7 cellular contexts compared by ENCODE assay signal in genomic region chr19:45676851-45677263, GRCh38. TPM values are rescaled to one million over a fixed set of nuclear protein-coding genes. Genes with fewer than 3 reads are reported as not detected.
A peak's percentile ranks its signal among the peaks of the same experiment; 100 is the strongest.
DNase-seq lines count a peak whose midpoint lies in the region; ATAC-seq and TF ChIP-seq lines count a peak whose summit lies in the region.

No MANE protein-coding gene starts in this region.

- no peaks in the 10 kb centered on the region for H3K9me3 ChIP-seq in HEK293 (ENCODE audit: control insufficient read depth, insufficient read depth, low read depth, low read length)

- H3K36me3 ChIP-seq in HEK293 (ENCODE audit: control insufficient read depth in 2 of 2, insufficient read depth in 1 of 2, low read length in 2 of 2) (no peaks in the 10 kb centered on the region; a peak in 1 of 3 replicates), rectal smooth muscle tissue (ENCODE audit: control insufficient read depth, insufficient read depth, low read length) (no peaks in the 10 kb centered on the region)

- H3K27me3 ChIP-seq in rectal smooth muscle tissue (ENCODE audit: control insufficient read depth, insufficient read depth, low read length): peaks cover 15% of the 10 kb centered on the region

- POLR2A ChIA-PET in HEK293 (lab: Yijun Ruan, JAX): interaction anchor here (0.5 to 2.2 kb wide), 11 partner anchors 8 to 187 kb away, joined by 3 to 24 read pairs (median 4); partner anchors contain the start of genes QPCTL, SIX5 and SNRPD2

- DNase-seq in activated CD4-positive, alpha-beta T cell treated with anti-CD3 and anti-CD28 coated beads for 4 hours: peak; percentile 75 to 82
- DNase-seq in putamen (ENCODE audit: low spot score) (no peak), SIG-M5 treated with dmso at 0.1 percent for 504 hours (lab: John Stamatoyannopoulos, UW; ENCODE audit: unreplicated experiment) (no peak), LoVo (ENCODE audit: low spot score) (no peak)

- no peak overlapping the region for H3K9ac ChIP-seq in rectal smooth muscle tissue (ENCODE audit: low read length)

- CTCF ChIA-PET in HEK293 (lab: Yijun Ruan, JAX): interaction anchor here (0.6 to 11.3 kb wide), 9 partner anchors 9 to 203 kb away, joined by 3 to 121 read pairs (median 4); partner anchors contain the start of genes EML2, GIPR, QPCTL and SIX5

- H3K27ac ChIP-seq in HEK293 (ENCODE audit: extremely low read depth, low read depth, low read length) (no peak overlapping the region), rectal smooth muscle tissue (ENCODE audit: low read depth, low read length) (no peak overlapping the region)

- H3K4me3 ChIP-seq in HEK293 (ENCODE audit: low read depth, low read length) (peak overlapping the region; percentile 6), rectal smooth muscle tissue (ENCODE audit: low read length) (peak overlapping the region; percentile 1)

- peaks cover 9% of the 10 kb centered on the region for H3K4me1 ChIP-seq in HEK293 (ENCODE audit: control insufficient read depth, insufficient read depth, low read length)
- no peaks in the 10 kb centered on the region for H3K4me1 ChIP-seq in rectal smooth muscle tissue (ENCODE audit: control insufficient read depth, insufficient read depth, low read length)

- no peak for TF ChIP-seq CTCF in HEK293 (tag by site-specific recombination; IDR thresholded peaks at IDR 0.05)

- peak; percentile 24 for ATAC-seq in esophagus mucosa

TF ChIP-seq in HEK293, 187 proteins besides CTCF, POLR2A, EP300 and RAD21:
- TF ChIP-seq ZNF449 (tag by site-specific recombination; IDR thresholded peaks at IDR 0.05) (0 out of 2 replicates have a peak, but pooled peaks have one; percentile 41), ZNF302 (tag by site-specific recombination; IDR thresholded peaks at IDR 0.05; ENCODE audit: low read depth) (no peak), ZNF248 (tag by site-specific recombination; IDR thresholded peaks at IDR 0.05) (no peak)

RNA-seq across cellular contexts. Expression of gene GIPR, which starts 8.8 kb away (rescaled TPM):
- 0.16 TPM for total RNA-seq in esophagus mucosa

RNA-seq across cellular contexts. Expression of gene SNRPD2, which starts 14.9 kb away (rescaled TPM):
- 387 TPM for total RNA-seq in esophagus mucosa

RNA-seq across cellular contexts. Expression of gene QPCTL, which starts 15.6 kb away (rescaled TPM):
- total RNA-seq in esophagus mucosa: 5.7 TPM

RNA-seq across cellular contexts. Expression of gene EML2, which starts 37.7 kb away (rescaled TPM):
- 85.4 TPM for total RNA-seq in esophagus mucosa

RNA-seq across cellular contexts. Expression of gene FBXO46, which starts 53.8 kb away (rescaled TPM):
- 30.3 TPM for total RNA-seq in esophagus mucosa

Comparison
In these comparisons a context has a peak if more than half of its experiments do, and no peak if none do; other contexts are left out.
1. DNase-seq: peak in activated CD4-positive, alpha-beta T cell treated with anti-CD3 and anti-CD28 coated beads for 4 hours (2 of 2); none in putamen (single experiment), SIG-M5 treated with dmso at 0.1 percent for 504 hours (single experiment) and LoVo (single experiment).